In genomic region chr9:127388856-127389238, GRCh38 we compare ENCODE assay signal across 1 cellular context.
TF ChIP-seq lines count a peak whose summit lies in the region.

No MANE protein-coding gene starts in this region.

TF ChIP-seq in K562, 482 proteins besides CTCF, POLR2A, EP300 and RAD21 (continued from another document):
- no peak for TF ChIP-seq ZNF318 (IDR thresholded peaks at IDR 0.05; ENCODE audit: borderline replicate concordance in 1 of 2, low read depth in 1 of 2)
- no peak for TF ChIP-seq ZKSCAN1 (IDR thresholded peaks at IDR 0.05; ENCODE audit: low read depth, low read length)
